1 cellular context compared by ENCODE assay signal in genomic region chr12:57727758-57728395, GRCh38.
TF ChIP-seq lines count a peak whose summit lies in the region.

No MANE protein-coding gene starts in this region.

TF ChIP-seq in IMR-90, 13 proteins besides CTCF, POLR2A, EP300 and RAD21 (continued from another document):
- TF ChIP-seq CEBPB (IDR thresholded peaks at IDR 0.05; ENCODE audit: low read depth, low read length) (no peak), BHLHE40 (IDR thresholded peaks at IDR 0.05; ENCODE audit: low read depth, low read length) (no peak), SMC3 (IDR thresholded peaks at IDR 0.05; ENCODE audit: low read depth, low read length) (no peak), RCOR1 (IDR thresholded peaks at IDR 0.05; ENCODE audit: insufficient replicate concordance, low read length) (no peak), MAZ (IDR thresholded peaks at IDR 0.05; ENCODE audit: borderline replicate concordance, low read depth, low read length) (no peak), NFE2L2 (IDR thresholded peaks at IDR 0.05; ENCODE audit: low read depth, low read length) (no peak), MXI1 (IDR thresholded peaks at IDR 0.05; ENCODE audit: borderline replicate concordance, low read depth, low read length) (no peak), CHD1 (IDR thresholded peaks at IDR 0.05; ENCODE audit: low read depth, low read length) (no peak), USF2 (IDR thresholded peaks at IDR 0.05; ENCODE audit: low read depth, low read length) (no peak), FOS (IDR thresholded peaks at IDR 0.05; ENCODE audit: low read depth, low read length) (no peak), RFX5 (IDR thresholded peaks at IDR 0.05; ENCODE audit: low read depth, low read length) (no peak)
